1 cellular context compared by ENCODE assay signal in the genomic region with DNA sequence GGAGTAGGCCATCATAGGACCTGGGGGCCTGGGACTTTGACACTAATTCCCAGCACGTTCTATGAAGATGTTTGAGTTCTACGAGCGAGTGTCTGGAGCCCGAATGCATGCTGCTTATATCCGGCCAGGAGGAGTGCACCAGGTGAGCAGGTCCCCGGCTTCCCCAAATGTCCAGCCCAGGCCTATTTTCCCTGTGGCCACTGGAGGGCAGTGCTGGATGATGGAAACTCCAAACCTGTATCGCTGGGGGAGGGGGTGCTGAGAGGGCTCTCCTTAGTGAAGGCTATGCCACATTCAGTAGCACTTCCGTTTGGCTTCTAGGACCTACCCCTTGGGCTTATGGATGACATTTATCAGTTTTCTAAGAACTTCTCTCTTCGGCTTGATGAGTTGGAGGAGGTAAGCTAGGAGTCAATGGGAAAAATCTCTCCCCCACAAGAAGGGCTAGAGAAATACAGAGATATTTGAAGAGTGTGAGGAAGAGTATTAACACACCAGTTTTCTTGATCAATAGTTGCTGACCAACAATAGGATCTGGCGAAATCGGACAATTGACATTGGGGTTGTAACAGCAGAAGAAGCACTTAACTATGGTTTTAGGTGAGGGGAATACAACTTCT.
TF ChIP-seq lines count a peak whose summit lies in the region.

No MANE protein-coding gene starts in this region.

TF ChIP-seq in endothelial cell of umbilical vein, 7 proteins besides CTCF, POLR2A, EP300 and RAD21 (continued from another document):
- TF ChIP-seq FOS (IDR thresholded peaks at IDR 0.05; ENCODE audit: borderline replicate concordance, insufficient read depth, low read length) (no peak), EZH2 (IDR thresholded peaks at IDR 0.05; ENCODE audit: borderline replicate concordance, low read depth, low read length, severe bottlenecking) (no peak), POLR2AphosphoS5 (IDR thresholded peaks at IDR 0.05; ENCODE audit: insufficient read depth, low read depth, low read length) (no peak), JUN (IDR thresholded peaks at IDR 0.05; ENCODE audit: borderline replicate concordance, insufficient read depth, insufficient read length, low read depth) (no peak)
